Comparison of ENCODE assay signal across 10 cellular contexts in genomic region chrX:120697053-120697452, GRCh38.
DNase-seq lines count a peak whose midpoint lies in the region; ATAC-seq lines count a peak whose summit lies in the region.
"Had no signal": no experiment of that assay in that cellular context is flagged by ENCODE, and none has a peak within 500 bp of the region (broad histone marks: within the 10 kb centered on the region; RNA-seq: fewer than 3 reads in every experiment).

No MANE protein-coding gene starts in this region.

- H3K36me3 Mint-ChIP-seq in central memory CD8-positive, alpha-beta T cell (ENCODE audit: insufficient read depth): peaks cover 1% of the 10 kb centered on the region
- H3K36me3 Mint-ChIP-seq: IgD-negative memory B cell had no signal

- no peak overlapping the region for H3K4me3 Mint-ChIP-seq in central memory CD8-positive, alpha-beta T cell
- H3K4me3 Mint-ChIP-seq: IgD-negative memory B cell had no signal

- no peak overlapping the region for H3K27ac Mint-ChIP-seq in central memory CD8-positive, alpha-beta T cell (ENCODE audit: low read depth)
- H3K27ac Mint-ChIP-seq: IgD-negative memory B cell had no signal

- H3K27me3 Mint-ChIP-seq in central memory CD8-positive, alpha-beta T cell: peaks cover 36% of the 10 kb centered on the region
- H3K27me3 Mint-ChIP-seq: IgD-negative memory B cell had no signal

- H3K4me1 Mint-ChIP-seq in central memory CD8-positive, alpha-beta T cell: no peaks in the 10 kb centered on the region

- DNase-seq in central memory CD8-positive, alpha-beta T cell (ENCODE audit: low spot score in 2 of 2): no peak
- DNase-seq in NCI-H2227 treated with DMSO at 0.1 percent for 48 hours (lab: John Stamatoyannopoulos, UW) (no peak), NCI-H1694 (lab: John Stamatoyannopoulos, UW) (no peak), NCI-H1436 (lab: John Stamatoyannopoulos, UW) (no peak), NCI-H187 treated with DMSO at 0.1 percent for 48 hours (lab: John Stamatoyannopoulos, UW) (no peak)

- ATAC-seq in GM18519 (IDR thresholded peaks at IDR 0.05; ENCODE audit: low FRiP score, unreplicated experiment) (peak; percentile 83), GM21717 (IDR thresholded peaks at IDR 0.05; ENCODE audit: unreplicated experiment) (peak; percentile 79), HG03565 (IDR thresholded peaks at IDR 0.05; ENCODE audit: unreplicated experiment) (peak; percentile 94)
- ATAC-seq in central memory CD8-positive, alpha-beta T cell (replicated peaks; ENCODE audit: extremely low read depth, poor library complexity, severe bottlenecking): peak; percentile 56
- ATAC-seq: Right ventricle myocardium inferior had no signal

- no peaks in the 10 kb centered on the region for H3K9me3 Mint-ChIP-seq in central memory CD8-positive, alpha-beta T cell
